In genomic region chr16:27256861-27257260, GRCh38 we compare ENCODE assay signal across 17 cellular contexts. TPM values are rescaled to one million over a fixed set of nuclear protein-coding genes. Genes with fewer than 3 reads are reported as not detected.
DNase-seq lines count a peak whose midpoint lies in the region; ATAC-seq and TF ChIP-seq lines count a peak whose summit lies in the region.
"Had no signal": no experiment of that assay in that cellular context is flagged by ENCODE, and none has a peak within 500 bp of the region (broad histone marks: within the 10 kb centered on the region; RNA-seq: fewer than 3 reads in every experiment).

No MANE protein-coding gene starts in this region.

- no peak for TF ChIP-seq POLR2A in gastroesophageal sphincter (IDR thresholded peaks at IDR 0.05)
- no peak for TF ChIP-seq POLR2A in stomach (IDR thresholded peaks at IDR 0.05)

- 89 to 100% methylated on average over 3 of the region's 3 CpGs for whole genome bisulfite sequencing in gastroesophageal sphincter (ENCODE audit: low coverage in 1 of 2), 2 donors
- WGBS in stomach, 5 donors: 96 to 100% (median 98%) methylated on average over 3 of the region's 3 CpGs

- H3K36me3 ChIP-seq in gastroesophageal sphincter (peaks cover 0 to 17% of the 10 kb centered on the region in 2 donors), stomach (peaks cover 6 to 30% (median 25%) of the 10 kb centered on the region in 4 donors)

- no peak for DNase-seq in activated CD8-positive, alpha-beta T cell treated with anti-CD3 and anti-CD28 coated beads for 36 hours
- no peak for DNase-seq in activated CD8-positive, alpha-beta T cell treated with anti-CD3 and anti-CD28 coated beads, Interleukin-2, amount 10 ng/mL, durations not matched to agents 7 days and 5 days
- DNase-seq in activated T-helper 1 cell treated with anti-CD3 and anti-CD28 coated beads, Interleukin-12 subunit alpha, Interleukin-12 subunit beta, Interleukin-2, Interleukin-4 antibody, amounts not matched to agents 30 ng/mL and 10 ng/mL and 1 ng/mL, durations not matched to agents 14 hours and 24 hours and 36 hours (ENCODE audit: low spot score): no peak
- DNase-seq in stomach: no peak
- DNase-seq in NCI-H2227 treated with DMSO at 0.1 percent for 48 hours (lab: John Stamatoyannopoulos, UW): no peak
- DNase-seq in glomerular visceral epithelial cell (ENCODE audit: extremely low spot score): no peak
- DNase-seq: CD8-positive, alpha-beta memory T cell; DMS79; H7; NCI-H1105 treated with DMSO at 0.1 percent for 48 hours; NCI-H1694 treated with DMSO at 0.1 percent for 48 hours; NCI-H446; NCI-H69 had no signal

- no peaks in the 10 kb centered on the region for H3K27me3 Mint-ChIP-seq in activated CD8-positive, alpha-beta T cell treated with anti-CD3 and anti-CD28 coated beads for 36 hours
- H3K27me3 Mint-ChIP-seq in activated CD8-positive, alpha-beta T cell treated with anti-CD3 and anti-CD28 coated beads, Interleukin-2, amount 10 ng/mL, durations not matched to agents 7 days and 5 days (ENCODE audit: low read depth): no peaks in the 10 kb centered on the region
- no peaks in the 10 kb centered on the region for H3K27me3 Mint-ChIP-seq in activated T-helper 1 cell treated with anti-CD3 and anti-CD28 coated beads, Interleukin-12 subunit alpha, Interleukin-12 subunit beta, Interleukin-2, Interleukin-4 antibody, amounts not matched to agents 30 ng/mL and 10 ng/mL and 1 ng/mL, durations not matched to agents 14 hours and 24 hours and 36 hours (ENCODE audit: insufficient read depth)
- H3K27me3 Mint-ChIP-seq: CD8-positive, alpha-beta memory T cell had no signal

- no peak overlapping the region for H3K4me3 ChIP-seq in gastroesophageal sphincter
- no peak overlapping the region for H3K4me3 ChIP-seq in stomach
- H3K4me3 ChIP-seq: BLaER1 had no signal

- no peak overlapping the region for H3K4me3 Mint-ChIP-seq in activated CD8-positive, alpha-beta T cell treated with anti-CD3 and anti-CD28 coated beads for 36 hours
- no peak overlapping the region for H3K4me3 Mint-ChIP-seq in activated CD8-positive, alpha-beta T cell treated with anti-CD3 and anti-CD28 coated beads, Interleukin-2, amount 10 ng/mL, durations not matched to agents 7 days and 5 days
- no peak overlapping the region for H3K4me3 Mint-ChIP-seq in activated T-helper 1 cell treated with anti-CD3 and anti-CD28 coated beads, Interleukin-12 subunit alpha, Interleukin-12 subunit beta, Interleukin-2, Interleukin-4 antibody, amounts not matched to agents 30 ng/mL and 10 ng/mL and 1 ng/mL, durations not matched to agents 14 hours and 24 hours and 36 hours
- H3K4me3 Mint-ChIP-seq: CD8-positive, alpha-beta memory T cell had no signal

- H3K9me3 ChIP-seq in gastroesophageal sphincter: no peaks in the 10 kb centered on the region
- H3K9me3 ChIP-seq in stomach: no peaks in the 10 kb centered on the region
- H3K9me3 ChIP-seq: BLaER1 had no signal

- no peak for TF ChIP-seq CTCF in activated CD8-positive, alpha-beta T cell treated with anti-CD3 and anti-CD28 coated beads for 36 hours (IDR thresholded peaks at IDR 0.05)
- TF ChIP-seq CTCF in gastroesophageal sphincter (IDR thresholded peaks at IDR 0.05): no peak
- TF ChIP-seq CTCF in stomach (IDR thresholded peaks at IDR 0.05): no peak

- H3K36me3 Mint-ChIP-seq in activated CD8-positive, alpha-beta T cell treated with anti-CD3 and anti-CD28 coated beads for 36 hours (ENCODE audit: low read depth): peaks cover 58% of the 10 kb centered on the region
- peaks cover 60% of the 10 kb centered on the region for H3K36me3 Mint-ChIP-seq in activated CD8-positive, alpha-beta T cell treated with anti-CD3 and anti-CD28 coated beads, Interleukin-2, amount 10 ng/mL, durations not matched to agents 7 days and 5 days (ENCODE audit: low read depth)
- H3K36me3 Mint-ChIP-seq in activated T-helper 1 cell treated with anti-CD3 and anti-CD28 coated beads, Interleukin-12 subunit alpha, Interleukin-12 subunit beta, Interleukin-2, Interleukin-4 antibody, amounts not matched to agents 30 ng/mL and 10 ng/mL and 1 ng/mL, durations not matched to agents 14 hours and 24 hours and 36 hours (ENCODE audit: low read depth): peaks cover 47% of the 10 kb centered on the region

- ATAC-seq in activated CD8-positive, alpha-beta T cell treated with anti-CD3 and anti-CD28 coated beads for 36 hours: no peak
- ATAC-seq in activated CD8-positive, alpha-beta T cell treated with anti-CD3 and anti-CD28 coated beads, Interleukin-2, amount 10 ng/mL, durations not matched to agents 7 days and 5 days: no peak
- ATAC-seq in gastroesophageal sphincter: no peak
- no peak for ATAC-seq in HG03442 (IDR thresholded peaks at IDR 0.05; ENCODE audit: unreplicated experiment)

- no peaks in the 10 kb centered on the region for H3K9me3 Mint-ChIP-seq in activated CD8-positive, alpha-beta T cell treated with anti-CD3 and anti-CD28 coated beads for 36 hours
- H3K9me3 Mint-ChIP-seq in activated CD8-positive, alpha-beta T cell treated with anti-CD3 and anti-CD28 coated beads, Interleukin-2, amount 10 ng/mL, durations not matched to agents 7 days and 5 days (ENCODE audit: insufficient read depth): no peaks in the 10 kb centered on the region
- no peaks in the 10 kb centered on the region for H3K9me3 Mint-ChIP-seq in activated T-helper 1 cell treated with anti-CD3 and anti-CD28 coated beads, Interleukin-12 subunit alpha, Interleukin-12 subunit beta, Interleukin-2, Interleukin-4 antibody, amounts not matched to agents 30 ng/mL and 10 ng/mL and 1 ng/mL, durations not matched to agents 14 hours and 24 hours and 36 hours
- H3K9me3 Mint-ChIP-seq: CD8-positive, alpha-beta memory T cell had no signal

- peaks cover 10 to 97% (median 40%) of the 10 kb centered on the region in 3 donors for H3K4me1 ChIP-seq in gastroesophageal sphincter
- H3K4me1 ChIP-seq in stomach: peaks cover 9 to 80% (median 44%) of the 10 kb centered on the region in 4 donors

- peaks cover 80% of the 10 kb centered on the region for H3K4me1 Mint-ChIP-seq in activated CD8-positive, alpha-beta T cell treated with anti-CD3 and anti-CD28 coated beads for 36 hours (ENCODE audit: low read depth)
- peaks cover 61% of the 10 kb centered on the region for H3K4me1 Mint-ChIP-seq in activated CD8-positive, alpha-beta T cell treated with anti-CD3 and anti-CD28 coated beads, Interleukin-2, amount 10 ng/mL, durations not matched to agents 7 days and 5 days (ENCODE audit: low read depth)
- peaks cover 68% of the 10 kb centered on the region for H3K4me1 Mint-ChIP-seq in activated T-helper 1 cell treated with anti-CD3 and anti-CD28 coated beads, Interleukin-12 subunit alpha, Interleukin-12 subunit beta, Interleukin-2, Interleukin-4 antibody, amounts not matched to agents 30 ng/mL and 10 ng/mL and 1 ng/mL, durations not matched to agents 14 hours and 24 hours and 36 hours (ENCODE audit: low read depth)

- POLR2A ChIA-PET in activated CD8-positive, alpha-beta T cell treated with anti-CD3 and anti-CD28 coated beads for 36 hours (lab: Charles Lee): interaction anchor here (1.2 to 1.7 kb wide), 5 partner anchors 12 to 61 kb away, joined by 3 to 7 read pairs (median 3); partner anchors contain the start of gene NSMCE1
- POLR2A ChIA-PET in activated CD8-positive, alpha-beta T cell treated with anti-CD3 and anti-CD28 coated beads, Interleukin-2, amount 10 ng/mL, durations not matched to agents 7 days and 5 days (lab: Charles Lee): interaction anchor here (1.1 to 1.3 kb wide), 2 partner anchors 17 to 20 kb away, joined by 3 read pairs; no protein-coding TSS in a partner anchor

- no peaks in the 10 kb centered on the region for H3K27me3 ChIP-seq in gastroesophageal sphincter
- H3K27me3 ChIP-seq in stomach: no peaks in the 10 kb centered on the region
- H3K27me3 ChIP-seq: BLaER1 had no signal

- H3K27ac ChIP-seq in gastroesophageal sphincter (peak overlapping the region in 3 of 4 donors; percentile 85 to 86 (median 86)), stomach (peak overlapping the region in 3 of 5 donors; percentile 73 to 84 (median 81))
- H3K27ac ChIP-seq: BLaER1, HL-60 had no signal

- TF ChIP-seq EP300 in gastroesophageal sphincter (IDR thresholded peaks at IDR 0.05): no peak
- TF ChIP-seq EP300 in stomach (IDR thresholded peaks at IDR 0.05): no peak

- intact Hi-C loops in activated CD8-positive, alpha-beta T cell treated with anti-CD3 and anti-CD28 coated beads for 36 hours (cut with micrococcal nuclease): no loop called here
- intact Hi-C loops in activated T-helper 1 cell treated with anti-CD3 and anti-CD28 coated beads, Interleukin-12 subunit alpha, Interleukin-12 subunit beta, Interleukin-2, Interleukin-4 antibody, amounts not matched to agents 30 ng/mL and 10 ng/mL and 1 ng/mL, durations not matched to agents 14 hours and 24 hours and 36 hours (cut with micrococcal nuclease): no loop called here
- intact Hi-C loops in stomach (cut with DNase I; ENCODE audit: low total_unique reads): no loop called here

- peak overlapping the region; percentile 2 for H3K27ac Mint-ChIP-seq in activated CD8-positive, alpha-beta T cell treated with anti-CD3 and anti-CD28 coated beads for 36 hours
- no peak overlapping the region for H3K27ac Mint-ChIP-seq in activated CD8-positive, alpha-beta T cell treated with anti-CD3 and anti-CD28 coated beads, Interleukin-2, amount 10 ng/mL, durations not matched to agents 7 days and 5 days
- H3K27ac Mint-ChIP-seq in activated T-helper 1 cell treated with anti-CD3 and anti-CD28 coated beads, Interleukin-12 subunit alpha, Interleukin-12 subunit beta, Interleukin-2, Interleukin-4 antibody, amounts not matched to agents 30 ng/mL and 10 ng/mL and 1 ng/mL, durations not matched to agents 14 hours and 24 hours and 36 hours: peak overlapping the region; percentile 51

- CTCF ChIA-PET in activated CD8-positive, alpha-beta T cell treated with anti-CD3 and anti-CD28 coated beads for 36 hours (lab: Charles Lee): interaction anchor here (1.5 to 3.3 kb wide), 3 partner anchors 14 to 111 kb away, joined by 3 to 19 read pairs (median 5); no protein-coding TSS in a partner anchor
- CTCF ChIA-PET in activated CD8-positive, alpha-beta T cell treated with anti-CD3 and anti-CD28 coated beads, Interleukin-2, amount 10 ng/mL, durations not matched to agents 7 days and 5 days (lab: Charles Lee): no interaction called here

RNA-seq across cellular contexts. Expression of gene NSMCE1, which starts 11.7 kb away (rescaled TPM):
- 100 to 1,000 TPM; 150 to 156 TPM for total RNA-seq in activated CD8-positive, alpha-beta T cell treated with anti-CD3 and anti-CD28 coated beads for 36 hours
- 10 to 100 TPM; 87.3 to 94.9 TPM for total RNA-seq in activated CD8-positive, alpha-beta T cell treated with anti-CD3 and anti-CD28 coated beads, Interleukin-2, amount 10 ng/mL, durations not matched to agents 7 days and 5 days
- total RNA-seq in activated T-helper 1 cell treated with anti-CD3 and anti-CD28 coated beads, Interleukin-12 subunit alpha, Interleukin-12 subunit beta, Interleukin-2, Interleukin-4 antibody, amounts not matched to agents 30 ng/mL and 10 ng/mL and 1 ng/mL, durations not matched to agents 14 hours and 24 hours and 36 hours: 128 and 134 TPM in 2 replicates
- total RNA-seq in gastroesophageal sphincter: 10 to 100 TPM; 48.4 to 66.0 (median 63.3) TPM
- total RNA-seq in stomach: 100 to 1,000 TPM in 1 of 5 donors, 10 to 100 TPM in 3, 1 to 10 TPM in 1; 9.3 to 120 (median 24.1) TPM
- 10 to 100 TPM; 53.5 to 67.0 (median 66.0) TPM for polyA plus RNA-seq in stomach

RNA-seq across cellular contexts. Expression of gene KDM8, which starts 53.5 kb away (rescaled TPM):
- total RNA-seq in activated CD8-positive, alpha-beta T cell treated with anti-CD3 and anti-CD28 coated beads for 36 hours: 10 to 100 TPM; 10.9 to 12.7 TPM
- 10 to 100 TPM; 14.7 to 15.0 TPM for total RNA-seq in activated CD8-positive, alpha-beta T cell treated with anti-CD3 and anti-CD28 coated beads, Interleukin-2, amount 10 ng/mL, durations not matched to agents 7 days and 5 days
- 12.5 and 14.5 TPM in 2 replicates for total RNA-seq in activated T-helper 1 cell treated with anti-CD3 and anti-CD28 coated beads, Interleukin-12 subunit alpha, Interleukin-12 subunit beta, Interleukin-2, Interleukin-4 antibody, amounts not matched to agents 30 ng/mL and 10 ng/mL and 1 ng/mL, durations not matched to agents 14 hours and 24 hours and 36 hours
- total RNA-seq in gastroesophageal sphincter (10 to 100 TPM in 1 of 4 donors, 1 to 10 TPM in 3; 1.9 to 12.0 (median 4.0) TPM), stomach (10 to 100 TPM in 1 of 5 donors, 1 to 10 TPM in 4; 1.4 to 58.3 (median 3.1) TPM)
- 1 to 10 TPM; 2.7 to 3.5 (median 2.7) TPM for polyA plus RNA-seq in stomach

RNA-seq across cellular contexts. Expression of gene IL4R, which starts 56.9 kb away (rescaled TPM):
- total RNA-seq in activated CD8-positive, alpha-beta T cell treated with anti-CD3 and anti-CD28 coated beads for 36 hours: 100 to 1,000 TPM; 236 to 245 TPM
- total RNA-seq in activated CD8-positive, alpha-beta T cell treated with anti-CD3 and anti-CD28 coated beads, Interleukin-2, amount 10 ng/mL, durations not matched to agents 7 days and 5 days: 100 to 1,000 TPM; 231 to 237 TPM
- total RNA-seq in activated T-helper 1 cell treated with anti-CD3 and anti-CD28 coated beads, Interleukin-12 subunit alpha, Interleukin-12 subunit beta, Interleukin-2, Interleukin-4 antibody, amounts not matched to agents 30 ng/mL and 10 ng/mL and 1 ng/mL, durations not matched to agents 14 hours and 24 hours and 36 hours: 288 and 320 TPM in 2 replicates
- total RNA-seq in gastroesophageal sphincter (100 to 1,000 TPM in 2 of 4 donors, 10 to 100 TPM in 2; 72.3 to 212 (median 110) TPM), stomach (100 to 1,000 TPM in 2 of 5 donors, 10 to 100 TPM in 3; 23.9 to 120 (median 55.2) TPM)
- polyA plus RNA-seq in stomach: 10 to 100 TPM; 17.4 to 55.8 (median 18.9) TPM
